In the genomic region with DNA sequence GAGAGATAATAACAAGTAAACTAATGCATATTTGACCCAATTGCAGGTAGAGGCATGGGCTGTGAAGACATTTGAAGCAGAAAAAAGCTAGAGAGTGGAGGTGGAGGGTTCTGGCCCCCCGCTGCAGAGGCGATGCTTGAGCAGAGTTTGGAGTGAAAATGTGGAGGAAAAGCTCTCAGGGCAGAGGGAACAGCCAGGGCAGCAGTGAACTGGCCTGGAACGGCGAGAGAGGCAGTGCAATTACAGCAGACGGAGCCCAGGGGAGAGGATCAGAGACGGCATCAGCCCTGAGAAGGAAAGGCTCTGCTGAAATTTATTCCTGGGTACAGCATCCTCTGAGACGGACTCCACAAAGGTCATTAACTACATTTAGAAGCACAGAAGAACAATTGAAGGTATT, we compare ENCODE assay signal across 19 cellular contexts. TPM values are rescaled to one million over a fixed set of nuclear protein-coding genes. Genes with fewer than 3 reads are reported as not detected.
A peak's percentile ranks its signal among the peaks of the same experiment; 100 is the strongest.
DNase-seq lines count a peak whose midpoint lies in the region; FAIRE-seq and TF ChIP-seq lines count a peak whose summit lies in the region.
"Had no signal": no experiment of that assay in that cellular context is flagged by ENCODE, and none has a peak within 500 bp of the region (broad histone marks: within the 10 kb centered on the region; RNA-seq: fewer than 3 reads in every experiment).

No MANE protein-coding gene starts in this region.

- H3K4ac ChIP-seq in H1 (replicated peaks; ENCODE audit: insufficient read length, low read depth, low read length) (no peak overlapping the region), trophoblast cell (ENCODE audit: low read depth, low read length) (no peak overlapping the region)

- no peaks in the 10 kb centered on the region for H4K20me1 ChIP-seq in H1 (replicated peaks in 1 of 2; ENCODE audit: control insufficient read depth in 1 of 2, insufficient read depth in 2 of 2, low read length in 2 of 2)

- H4K12ac ChIP-seq in trophoblast cell (ENCODE audit: low read depth, low read length) = no peak overlapping the region

- POLR2A ChIA-PET in H1 (lab: Charles Lee; ENCODE audit: partially characterized antibody) = interaction anchor here (0.8 kb wide), 1 partner anchor 165 kb away, joined by 3 read pairs; a partner anchor contains a TSS

- CTCF ChIA-PET in H1 (lab: Charles Lee; ENCODE audit: partially characterized antibody) = interaction anchor here (0.9 to 1.6 kb wide), 3 partner anchors 33 to 116 kb away, joined by 3 to 4 read pairs (median 4); no protein-coding TSS in a partner anchor

- H3K9me3 ChIP-seq in H1 (ENCODE audit: insufficient read depth in 2 of 2, low read depth in 1 of 2, low read length in 1 of 2) (no peaks in the 10 kb centered on the region), trophoblast cell (ENCODE audit: insufficient read depth, low read depth, low read length) (no peaks in the 10 kb centered on the region)

- H4K5ac ChIP-seq in H1 (ENCODE audit: insufficient read length, low read depth, low read length) = no peak overlapping the region

- WGBS in H1 (ENCODE audit: extremely low coverage in 1 of 2, insufficient coverage in 1 of 2, insufficient read length in 1 of 2, insufficient replicate concordance in 2 of 2, low coverage in 1 of 2, low lambda C conversion rate in 2 of 2, missing lambda C conversion rate in 1 of 2), 2 experiments = 85% methylated on average over 7 of the region's 7 CpGs; no CpG with 5 or more reads in 1 of the 2 experiments
- no CpG with 5 or more reads among the region's 7 CpGs for WGBS in trophoblast cell (ENCODE audit: extremely low coverage, insufficient coverage, insufficient read length)

- TF ChIP-seq EP300 in H1 (IDR thresholded peaks at IDR 0.05; ENCODE audit: borderline replicate concordance in 1 of 2, low read depth in 2 of 2, low read length in 2 of 2) = no peak

- H3K18ac ChIP-seq in H1 (ENCODE audit: extremely low read depth, low read length) = peak overlapping the region; percentile 52; the same call in 1 of the 2 replicates
- no peak overlapping the region for H3K18ac ChIP-seq in trophoblast cell (ENCODE audit: low read length)

- H3K4me3 ChIP-seq in H1 (ENCODE audit: extremely low read depth in 1 of 4, insufficient read depth in 2 of 4, low read depth in 3 of 4, low read length in 4 of 4) = no peak overlapping the region
- no peak overlapping the region for H3K4me3 ChIP-seq in trophoblast cell (ENCODE audit: low read depth, low read length)
- H3K4me3 ChIP-seq: K562 had no signal

- H2AFZ ChIP-seq in H1 (ENCODE audit: low read length) (no peak overlapping the region), trophoblast cell (ENCODE audit: insufficient read depth, low read length, poor library complexity) (no peak overlapping the region)

- H3K27me3 ChIP-seq in H1 (replicated peaks in 1 of 4; ENCODE audit: control insufficient read depth in 3 of 4, extremely low read depth in 1 of 4, insufficient read depth in 3 of 4, low read length in 3 of 4) (no peaks in the 10 kb centered on the region), trophoblast cell (ENCODE audit: insufficient read depth, low read length) (no peaks in the 10 kb centered on the region)

- H3K4me1 ChIP-seq in H1 (replicated peaks in 1 of 4; ENCODE audit: control insufficient read depth in 3 of 4, insufficient read depth in 4 of 4, low read length in 3 of 4) (peaks cover 0 to 9% (median 2%) of the 10 kb centered on the region in 4 experiments; a peak in 3 of 7 replicates), trophoblast cell (ENCODE audit: control insufficient read depth in 1 of 2, insufficient read depth in 2 of 2, low read length in 2 of 2) (peaks cover 3 to 5% of the 10 kb centered on the region in 2 experiments)

- H3K79me1 ChIP-seq in H1 (ENCODE audit: low read depth, low read length) (no peaks in the 10 kb centered on the region), trophoblast cell (ENCODE audit: low read length) (peaks cover 4% of the 10 kb centered on the region)

- DNase-seq in NCI-H69 (lab: John Stamatoyannopoulos, UW) = peak; percentile 38
- DNase-seq in H1 (ENCODE audit: low read depth in 1 of 2, low spot score in 2 of 2) = no peak
- DNase-seq in trophoblast cell = no peak
- no peak for DNase-seq in COR-L47 (lab: John Stamatoyannopoulos, UW)
- no peak for DNase-seq in NCI-H748 (lab: John Stamatoyannopoulos, UW; ENCODE audit: unreplicated experiment)
- no peak for DNase-seq in iPS-NIHi7 (ENCODE audit: extremely low spot score)
- no peak for DNase-seq in activated T-cell treated with anti-CD3 and anti-CD28 coated beads, Interleukin-2, amount 50 U/mL, for 48 hours
- DNase-seq: ACHN; C1 segment of cervical spinal cord; CD8-positive, alpha-beta memory T cell; DMS153; GOT3; NCI-H1105 treated with DMSO at 0.1 percent for 48 hours; NCI-H1694 treated with DMSO at 0.1 percent for 48 hours; NCI-H774; SHP77 treated with DMSO at 0.1 percent for 48 hours had no signal

- H2BK120ac ChIP-seq in H1 (replicated peaks; ENCODE audit: low read depth, low read length) (no peak overlapping the region), trophoblast cell (ENCODE audit: insufficient read depth, low read length, poor library complexity) (no peak overlapping the region)

- TF ChIP-seq CTCF in H1 (IDR thresholded peaks at IDR 0.05; ENCODE audit: control extremely low read depth in 1 of 3, insufficient read depth in 1 of 3, low read depth in 1 of 3, low read length in 3 of 3) = no peak

- no peak for TF ChIP-seq RAD21 in H1 (IDR thresholded peaks at IDR 0.05 in 1 of 2, conservative IDR thresholded peaks at IDR 0.05 in 1 of 2; ENCODE audit: low read depth in 2 of 2, low read length in 2 of 2)

- H3K36me3 ChIP-seq in H1 (ENCODE audit: control insufficient read depth in 2 of 4, insufficient read depth in 4 of 4, low read length in 3 of 4) (peaks cover 0 to 4% (median 0%) of the 10 kb centered on the region in 4 experiments; a peak in 1 of 8 replicates), trophoblast cell (ENCODE audit: control insufficient read depth in 1 of 2, insufficient read depth in 2 of 2, low read length in 2 of 2) (no peaks in the 10 kb centered on the region)

- no peaks in the 10 kb centered on the region for H3K23me2 ChIP-seq in H1 (ENCODE audit: low read depth, low read length)

- H2BK12ac ChIP-seq in H1 (ENCODE audit: low read depth, low read length) (no peak overlapping the region; the same call in 1 of the 2 replicates), trophoblast cell (ENCODE audit: low read length) (peak overlapping the region; percentile 34)

- no peak overlapping the region for H4K91ac ChIP-seq in H1 (replicated peaks; ENCODE audit: insufficient read length, low read length)
- H4K91ac ChIP-seq in trophoblast cell (ENCODE audit: low read depth, low read length) = no peak overlapping the region

- H4K8ac ChIP-seq in H1 (ENCODE audit: extremely low read depth, insufficient read depth, low read length) = no peak overlapping the region
- H4K8ac ChIP-seq in trophoblast cell (ENCODE audit: low read depth, low read length) = no peak overlapping the region

- no peak for TF ChIP-seq POLR2A in H1 (IDR thresholded peaks at IDR 0.05; ENCODE audit: control extremely low read depth in 1 of 2, low read depth in 2 of 2, low read length in 2 of 2)

- H3K14ac ChIP-seq in H1 (ENCODE audit: insufficient read length) = no peak overlapping the region
- no peak overlapping the region for H3K14ac ChIP-seq in trophoblast cell (ENCODE audit: low read length)

- H3K4me2 ChIP-seq in H1 (ENCODE audit: insufficient read depth in 1 of 2, low read depth in 2 of 2, low read length in 2 of 2) (no peak overlapping the region), trophoblast cell (ENCODE audit: low read length) (no peak overlapping the region)

- H2BK15ac ChIP-seq in H1 (ENCODE audit: low read length) = no peak overlapping the region

- 0 out of 2 replicates have a peak overlapping the region, but pooled peaks have one; percentile 44 for H2BK5ac ChIP-seq in H1 (ENCODE audit: low read depth, low read length)
- H2BK5ac ChIP-seq in trophoblast cell (ENCODE audit: low read depth, low read length, poor library complexity) = no peak overlapping the region

- H3K27ac ChIP-seq in H1 (ENCODE audit: low read depth, low read length) (no peak overlapping the region), trophoblast cell (ENCODE audit: low read depth, low read length) (no peak overlapping the region)

- no peak overlapping the region for H3K23ac ChIP-seq in H1 (ENCODE audit: insufficient read length)
- H3K23ac ChIP-seq in trophoblast cell (ENCODE audit: low read length) = no peak overlapping the region

- no peak for FAIRE-seq in H1 (lab: Jason Lieb, UNC)
- FAIRE-seq: GM12891, GM19239, K562 had no signal

- H3K56ac ChIP-seq in H1 (replicated peaks; ENCODE audit: insufficient read length, low read depth, low read length) = no peak overlapping the region

- H3K9ac ChIP-seq in H1 (replicated peaks in 1 of 4; ENCODE audit: extremely low read depth in 1 of 4, low read depth in 3 of 4, low read length in 3 of 4) = no peak overlapping the region
- no peak overlapping the region for H3K9ac ChIP-seq in trophoblast cell (ENCODE audit: low read length)

- no peak overlapping the region for H2BK20ac ChIP-seq in H1 (ENCODE audit: low read length)

- H3K79me2 ChIP-seq in H1 (ENCODE audit: control insufficient read depth in 1 of 2, insufficient read depth in 2 of 2, low read length in 2 of 2) = no peaks in the 10 kb centered on the region
- peaks cover 1% of the 10 kb centered on the region for H3K79me2 ChIP-seq in trophoblast cell (ENCODE audit: control insufficient read depth, insufficient read depth, low read length, poor library complexity)

- H2AK5ac ChIP-seq in H1 (ENCODE audit: low read depth, low read length) (no peak overlapping the region), trophoblast cell (ENCODE audit: low read length) (no peak overlapping the region)

TF ChIP-seq in H1, 55 proteins besides CTCF, POLR2A, EP300 and RAD21:
- no peak for TF ChIP-seq RFX5 (IDR thresholded peaks at IDR 0.05; ENCODE audit: borderline replicate concordance, low read depth, low read length)
- TF ChIP-seq POU5F1 (IDR thresholded peaks at IDR 0.05; ENCODE audit: low read depth, low read length) = no peak
- TF ChIP-seq BRCA1 (IDR thresholded peaks at IDR 0.05; ENCODE audit: low read depth, low read length) = no peak
- no peak for TF ChIP-seq CBX8 (IDR thresholded peaks at IDR 0.05; ENCODE audit: borderline replicate concordance, low read depth, low read length)
- TF ChIP-seq TBP (IDR thresholded peaks at IDR 0.05; ENCODE audit: low read depth, low read length) = no peak

RNA-seq across cellular contexts. Expression of a gene that starts 14.3 kb away (rescaled TPM):
- total RNA-seq in H1 (2021; fragmentation: NEBNext Ultra II Directional; extraction: Animal tissue kit (Norgen Biotek cat#: 25700)) = 50.0 TPM in 2 replicates
- 8.2 and 8.9 TPM in 2 replicates for polyA plus RNA-seq in H1 (2011; rRNA removed)
- 9.2 TPM for polyA plus RNA-seq in H1 (2011; cell fraction: cytosol; rRNA removed)
- polyA plus RNA-seq in H1 (2011; cell fraction: nucleus; rRNA removed) = 17.7 TPM
- 7.4 to 15.0 TPM (median 10.7 TPM) in 4 replicates for polyA plus RNA-seq in H1 (2012, experiment 1 of 2)
- 0.85 TPM for polyA plus RNA-seq in H1 (2012, experiment 2 of 2)
- polyA plus RNA-seq in H1 (2013, experiment 1 of 2) = 12.7 TPM
- polyA plus RNA-seq in H1 (2013, experiment 2 of 2) = 11.8 TPM
- polyA minus RNA-seq in H1 (2011; rRNA and poly(A)+ RNA removed) = 110 and 154 TPM in 2 replicates
- polyA minus RNA-seq in H1 (2011; cell fraction: cytosol; rRNA and poly(A)+ RNA removed) = 38.5 TPM
- 89.6 TPM for polyA minus RNA-seq in H1 (2011; cell fraction: nucleus; rRNA and poly(A)+ RNA removed)
- 20.0 and 21.6 TPM in 2 replicates for polyA plus RNA-seq in trophoblast cell (2013)
- polyA plus RNA-seq: CD8-positive, alpha-beta memory T cell had no signal
